ENCODE assay signal across 8 cellular contexts in genomic region chr6:43428112-43428570, GRCh38. TPM values are rescaled to one million over a fixed set of nuclear protein-coding genes. Genes with fewer than 3 reads are reported as not detected.
DNase-seq lines count a peak whose midpoint lies in the region; ATAC-seq lines count a peak whose summit lies in the region.

No MANE protein-coding gene starts in this region.

- H3K4me3 Mint-ChIP-seq in stimulated activated naive CD8-positive, alpha-beta T cell treated with anti-CD3 and anti-CD28 coated beads, Interleukin-15, Interleukin-2, amounts not matched to agents 100 ng/mL and 50 ng/mL, for 24 hours = peak overlapping the region; percentile 91
- H3K4me3 Mint-ChIP-seq in activated T-helper 2 cell treated with anti-CD3 and anti-CD28 coated beads, Interferon-gamma antibody, Interleukin-2, Interleukin-4, amounts not matched to agents 10 μg/mL and 5 μg/mL and 100 μg/mL, durations not matched to agents 14 hours and 24 hours and 36 hours (ENCODE audit: low read depth) = peak overlapping the region; percentile 91
- H3K4me3 Mint-ChIP-seq in immature natural killer cell = peak overlapping the region; percentile 95 to 97 (median 96)

- no peaks in the 10 kb centered on the region for H3K27me3 ChIP-seq in subcutaneous abdominal adipose tissue (ENCODE audit: control insufficient read depth in 5 of 5, insufficient read depth in 4 of 5, low read length in 5 of 5)

- no peaks in the 10 kb centered on the region for H3K27me3 Mint-ChIP-seq in stimulated activated naive CD8-positive, alpha-beta T cell treated with anti-CD3 and anti-CD28 coated beads, Interleukin-15, Interleukin-2, amounts not matched to agents 100 ng/mL and 50 ng/mL, for 24 hours
- no peaks in the 10 kb centered on the region for H3K27me3 Mint-ChIP-seq in activated T-helper 2 cell treated with anti-CD3 and anti-CD28 coated beads, Interferon-gamma antibody, Interleukin-2, Interleukin-4, amounts not matched to agents 10 μg/mL and 5 μg/mL and 100 μg/mL, durations not matched to agents 14 hours and 24 hours and 36 hours (ENCODE audit: low read depth)
- H3K27me3 Mint-ChIP-seq in immature natural killer cell (ENCODE audit: low read depth in 3 of 3) = peaks cover 2 to 8% (median 6%) of the 10 kb centered on the region in 3 donors

- H3K9me3 Mint-ChIP-seq in stimulated activated naive CD8-positive, alpha-beta T cell treated with anti-CD3 and anti-CD28 coated beads, Interleukin-15, Interleukin-2, amounts not matched to agents 100 ng/mL and 50 ng/mL, for 24 hours = no peaks in the 10 kb centered on the region
- no peaks in the 10 kb centered on the region for H3K9me3 Mint-ChIP-seq in activated T-helper 2 cell treated with anti-CD3 and anti-CD28 coated beads, Interferon-gamma antibody, Interleukin-2, Interleukin-4, amounts not matched to agents 10 μg/mL and 5 μg/mL and 100 μg/mL, durations not matched to agents 14 hours and 24 hours and 36 hours
- no peaks in the 10 kb centered on the region for H3K9me3 Mint-ChIP-seq in immature natural killer cell

- H3K4me3 ChIP-seq in subcutaneous abdominal adipose tissue (ENCODE audit: low read depth in 1 of 5, low read length in 5 of 5) = peak overlapping the region; percentile 77 to 97 (median 85)

- H3K36me3 ChIP-seq in subcutaneous abdominal adipose tissue (ENCODE audit: control insufficient read depth in 5 of 5, insufficient read depth in 5 of 5, low read length in 5 of 5) = peaks cover 0 to 14% (median 10%) of the 10 kb centered on the region in 5 donors

- intact Hi-C loops in activated T-helper 2 cell treated with anti-CD3 and anti-CD28 coated beads, Interferon-gamma antibody, Interleukin-2, Interleukin-4, amounts not matched to agents 10 μg/mL and 5 μg/mL and 100 μg/mL, durations not matched to agents 14 hours and 24 hours and 36 hours (cut with micrococcal nuclease) = loop anchor here (5.0 kb wide), 2 partner anchors 46 to 501 kb away; partner anchors contain the start of gene CNPY3

- no peaks in the 10 kb centered on the region for H3K9me3 ChIP-seq in subcutaneous abdominal adipose tissue (ENCODE audit: control insufficient read depth in 5 of 5, low read length in 5 of 5)

- peaks cover 15% of the 10 kb centered on the region for H3K36me3 Mint-ChIP-seq in stimulated activated naive CD8-positive, alpha-beta T cell treated with anti-CD3 and anti-CD28 coated beads, Interleukin-15, Interleukin-2, amounts not matched to agents 100 ng/mL and 50 ng/mL, for 24 hours (ENCODE audit: low read depth)
- H3K36me3 Mint-ChIP-seq in activated T-helper 2 cell treated with anti-CD3 and anti-CD28 coated beads, Interferon-gamma antibody, Interleukin-2, Interleukin-4, amounts not matched to agents 10 μg/mL and 5 μg/mL and 100 μg/mL, durations not matched to agents 14 hours and 24 hours and 36 hours (ENCODE audit: low read depth) = peaks cover 14% of the 10 kb centered on the region
- peaks cover 0 to 5% (median 0%) of the 10 kb centered on the region in 3 donors for H3K36me3 Mint-ChIP-seq in immature natural killer cell

- peak overlapping the region; percentile 96 for H3K27ac Mint-ChIP-seq in stimulated activated naive CD8-positive, alpha-beta T cell treated with anti-CD3 and anti-CD28 coated beads, Interleukin-15, Interleukin-2, amounts not matched to agents 100 ng/mL and 50 ng/mL, for 24 hours
- H3K27ac Mint-ChIP-seq in activated T-helper 2 cell treated with anti-CD3 and anti-CD28 coated beads, Interferon-gamma antibody, Interleukin-2, Interleukin-4, amounts not matched to agents 10 μg/mL and 5 μg/mL and 100 μg/mL, durations not matched to agents 14 hours and 24 hours and 36 hours = peak overlapping the region; percentile 93
- H3K27ac Mint-ChIP-seq in immature natural killer cell = peak overlapping the region; percentile 90 to 98 (median 96)

- no peak for ATAC-seq in stimulated activated naive CD8-positive, alpha-beta T cell treated with anti-CD3 and anti-CD28 coated beads, Interleukin-15, Interleukin-2, amounts not matched to agents 100 U/mL and 50 U/mL, for 24 hours
- ATAC-seq in GM19351 (IDR thresholded peaks at IDR 0.05; ENCODE audit: unreplicated experiment) = no peak

- H3K9ac ChIP-seq in subcutaneous abdominal adipose tissue (ENCODE audit: low read length in 5 of 5) = peak overlapping the region; percentile 71 to 92 (median 72)

- peaks cover 24% of the 10 kb centered on the region for H3K4me1 Mint-ChIP-seq in stimulated activated naive CD8-positive, alpha-beta T cell treated with anti-CD3 and anti-CD28 coated beads, Interleukin-15, Interleukin-2, amounts not matched to agents 100 ng/mL and 50 ng/mL, for 24 hours (ENCODE audit: low read depth)
- H3K4me1 Mint-ChIP-seq in activated T-helper 2 cell treated with anti-CD3 and anti-CD28 coated beads, Interferon-gamma antibody, Interleukin-2, Interleukin-4, amounts not matched to agents 10 μg/mL and 5 μg/mL and 100 μg/mL, durations not matched to agents 14 hours and 24 hours and 36 hours (ENCODE audit: low read depth) = peaks cover 19% of the 10 kb centered on the region
- H3K4me1 Mint-ChIP-seq in immature natural killer cell = peaks cover 28 to 31% of the 10 kb centered on the region in 2 donors

- peak overlapping the region; percentile 86 for H3K27ac ChIP-seq in subcutaneous abdominal adipose tissue (ENCODE audit: low read depth, low read length)

- no peak for DNase-seq in stimulated activated naive CD8-positive, alpha-beta T cell treated with anti-CD3 and anti-CD28 coated beads, Interleukin-15, Interleukin-2, amounts not matched to agents 100 U/mL and 50 U/mL, for 24 hours
- no peak for DNase-seq in activated T-helper 2 cell treated with anti-CD3 and anti-CD28 coated beads, Interferon-gamma antibody, Interleukin-2, Interleukin-4, amounts not matched to agents 10 μg/mL and 5 μg/mL and 100 μg/mL, durations not matched to agents 14 hours and 24 hours and 36 hours (ENCODE audit: low spot score)
- DNase-seq in immature natural killer cell = no peak
- no peak for DNase-seq in LoVo (ENCODE audit: low spot score)
- DNase-seq in epidermal melanocyte (ENCODE audit: insufficient read length, low spot score) = no peak

- peaks cover 3 to 23% (median 18%) of the 10 kb centered on the region in 5 donors for H3K4me1 ChIP-seq in subcutaneous abdominal adipose tissue (ENCODE audit: control insufficient read depth in 5 of 5, insufficient read depth in 5 of 5, low read length in 5 of 5)

RNA-seq across cellular contexts. Expression of gene ABCC10, which starts 0.8 kb away (rescaled TPM):
- 45.6 and 46.7 TPM in 2 replicates for total RNA-seq in activated T-helper 2 cell treated with anti-CD3 and anti-CD28 coated beads, Interferon-gamma antibody, Interleukin-2, Interleukin-4, amounts not matched to agents 10 μg/mL and 5 μg/mL and 100 μg/mL, durations not matched to agents 14 hours and 24 hours and 36 hours
- polyA plus RNA-seq in immature natural killer cell = 10 to 100 TPM in 2 of 3 donors, 1 to 10 TPM in 1; 8.1 to 23.6 (median 11.5) TPM

RNA-seq across cellular contexts. Expression of gene DLK2, which starts 27.2 kb away (rescaled TPM):
- total RNA-seq in activated T-helper 2 cell treated with anti-CD3 and anti-CD28 coated beads, Interferon-gamma antibody, Interleukin-2, Interleukin-4, amounts not matched to agents 10 μg/mL and 5 μg/mL and 100 μg/mL, durations not matched to agents 14 hours and 24 hours and 36 hours = 2.1 and 2.5 TPM in 2 replicates
- polyA plus RNA-seq in immature natural killer cell = under 1 TPM in 1 of 3 donors, not detected in 2; 0.11 TPM

RNA-seq across cellular contexts. Expression of gene TJAP1, which starts 49.2 kb away (rescaled TPM):
- 36.0 and 42.7 TPM in 2 replicates for total RNA-seq in activated T-helper 2 cell treated with anti-CD3 and anti-CD28 coated beads, Interferon-gamma antibody, Interleukin-2, Interleukin-4, amounts not matched to agents 10 μg/mL and 5 μg/mL and 100 μg/mL, durations not matched to agents 14 hours and 24 hours and 36 hours
- 10 to 100 TPM in 1 of 3 donors, 1 to 10 TPM in 2; 2.6 to 10.9 (median 3.4) TPM for polyA plus RNA-seq in immature natural killer cell

RNA-seq across cellular contexts. Expression of gene ZNF318, which starts 58.7 kb away (rescaled TPM):
- total RNA-seq in activated T-helper 2 cell treated with anti-CD3 and anti-CD28 coated beads, Interferon-gamma antibody, Interleukin-2, Interleukin-4, amounts not matched to agents 10 μg/mL and 5 μg/mL and 100 μg/mL, durations not matched to agents 14 hours and 24 hours and 36 hours = 11.5 and 13.2 TPM in 2 replicates
- 1 to 10 TPM in 2 of 3 donors, under 1 TPM in 1; 0.94 to 9.6 (median 5.7) TPM for polyA plus RNA-seq in immature natural killer cell
